Comparison of ENCODE assay signal across 20 cellular contexts in genomic region chr10:47282657-47283018, GRCh38. TPM values are rescaled to one million over a fixed set of nuclear protein-coding genes. Genes with fewer than 3 reads are reported as not detected.
A peak's percentile ranks its signal among the peaks of the same experiment; 100 is the strongest.
DNase-seq lines count a peak whose midpoint lies in the region; ATAC-seq and TF ChIP-seq lines count a peak whose summit lies in the region.
"Had no signal": no experiment of that assay in that cellular context is flagged by ENCODE, and none has a peak within 500 bp of the region (broad histone marks: within the 10 kb centered on the region; RNA-seq: fewer than 3 reads in every experiment).

No MANE protein-coding gene starts in this region.

- peak; percentile 56 for DNase-seq in activated effector memory CD4-positive, alpha-beta T cell treated with anti-CD3 and anti-CD28 coated beads, Interleukin-2, amount 50 U/mL, for 16 hours
- no peak for DNase-seq in activated effector memory CD4-positive, alpha-beta T cell treated with Interleukin-2 at 50 U/mL for 16 hours
- DNase-seq in coronary artery (ENCODE audit: low spot score) (peak; percentile 62), osteocyte (ENCODE audit: extremely low spot score, unreplicated experiment) (peak; percentile 48), hypothalamus (lab: John Stamatoyannopoulos, UW) (no peak), aorta (no peak), DMS114 treated with DMSO at 0.1 percent for 48 hours (lab: John Stamatoyannopoulos, UW; ENCODE audit: unreplicated experiment) (no peak)
- DNase-seq: ACHN; BE2C; C1 segment of cervical spinal cord; CD4-positive, CD25-positive, alpha-beta regulatory T cell; CD8-positive, alpha-beta memory T cell; COR-L47; DMS 273 treated with DMSO at 0.1 percent for 48 hours; GDM1; HCEC 1CT; IMR-90 had no signal

- peaks cover 18% of the 10 kb centered on the region for H3K27me3 Mint-ChIP-seq in osteocyte (ENCODE audit: unreplicated experiment)
- H3K27me3 Mint-ChIP-seq: CD4-positive, CD25-positive, alpha-beta regulatory T cell had no signal

- intact Hi-C loops in aorta (cut with DNase I), result no loop called here

- no peaks in the 10 kb centered on the region for H3K9me3 Mint-ChIP-seq in osteocyte (ENCODE audit: unreplicated experiment)
- H3K9me3 Mint-ChIP-seq: CD4-positive, CD25-positive, alpha-beta regulatory T cell; CD8-positive, alpha-beta memory T cell; GM23338 had no signal

- WGBS in aorta, 2 donors, result 95 to 96% methylated on average over 6 of the region's 6 CpGs

- H3K27ac Mint-ChIP-seq in osteocyte (ENCODE audit: unreplicated experiment), result no peak overlapping the region
- H3K27ac Mint-ChIP-seq: CD4-positive, CD25-positive, alpha-beta regulatory T cell; CD8-positive, alpha-beta memory T cell; GM23338 had no signal

- no peak overlapping the region for H3K27ac ChIP-seq in coronary artery
- H3K27ac ChIP-seq in aorta (ENCODE audit: low read depth in 1 of 2, low read length in 2 of 2), result no peak overlapping the region
- H3K27ac ChIP-seq: HL-60 had no signal

- no peaks in the 10 kb centered on the region for H3K4me1 ChIP-seq in aorta (ENCODE audit: control insufficient read depth in 1 of 2, insufficient read depth in 2 of 2, low read length in 2 of 2)

- no peaks in the 10 kb centered on the region for H3K27me3 ChIP-seq in aorta (ENCODE audit: control insufficient read depth in 1 of 2, insufficient read depth in 2 of 2, low read length in 1 of 2)
- H3K27me3 ChIP-seq: BE2C had no signal

- ATAC-seq in aorta (ENCODE audit: low FRiP score), result no peak
- ATAC-seq: GM23338 had no signal

- H3K4me3 Mint-ChIP-seq in osteocyte (ENCODE audit: unreplicated experiment), result no peak overlapping the region
- H3K4me3 Mint-ChIP-seq: CD4-positive, CD25-positive, alpha-beta regulatory T cell; GM23338 had no signal

- no peaks in the 10 kb centered on the region for H3K36me3 ChIP-seq in aorta (ENCODE audit: control insufficient read depth in 1 of 2, insufficient read depth in 2 of 2, low read length in 1 of 2)
- H3K36me3 ChIP-seq: BE2C had no signal

- no peaks in the 10 kb centered on the region for H3K4me1 Mint-ChIP-seq in osteocyte (ENCODE audit: unreplicated experiment)

- TF ChIP-seq CTCF in coronary artery (IDR thresholded peaks at IDR 0.05), result no peak
- no peak for TF ChIP-seq CTCF in osteocyte (IDR thresholded peaks at IDR 0.05)

- no peak overlapping the region for H3K4me3 ChIP-seq in coronary artery
- H3K4me3 ChIP-seq in aorta (ENCODE audit: low read length in 2 of 2), result no peak overlapping the region
- H3K4me3 ChIP-seq: GM23338 had no signal

- H3K36me3 Mint-ChIP-seq in osteocyte (ENCODE audit: unreplicated experiment), result no peaks in the 10 kb centered on the region
- H3K36me3 Mint-ChIP-seq: CD4-positive, CD25-positive, alpha-beta regulatory T cell; CD8-positive, alpha-beta memory T cell had no signal

- H3K9me3 ChIP-seq in aorta (ENCODE audit: control insufficient read depth, low read length), result no peaks in the 10 kb centered on the region
- H3K9me3 ChIP-seq: BE2C had no signal

RNA-seq across cellular contexts. Expression of gene GDF10, which starts 17.4 kb away (rescaled TPM):
- total RNA-seq in osteocyte, result not detected in 2 replicates
- 10 to 100 TPM in 1 of 2 donors, 1 to 10 TPM in 1; 3.8 to 27.5 TPM for total RNA-seq in aorta
- polyA plus RNA-seq in aorta, result under 1 TPM in 1 of 2 donors, not detected in 1; 0.10 TPM
- total RNA-seq: CD4-positive, CD25-positive, alpha-beta regulatory T cell; IMR-90 had no signal
- polyA plus RNA-seq: CD4-positive, CD25-positive, alpha-beta regulatory T cell; GM23338 had no signal

RNA-seq across cellular contexts. Expression of gene GDF2, which starts 39.6 kb away (rescaled TPM):
- total RNA-seq in osteocyte (not detected in 2 replicates), aorta (not detected)
- not detected for polyA plus RNA-seq in aorta
- total RNA-seq: CD4-positive, CD25-positive, alpha-beta regulatory T cell; CD8-positive, alpha-beta memory T cell; Daoy; GM23338 had no signal
- polyA plus RNA-seq: CD4-positive, CD25-positive, alpha-beta regulatory T cell; CD8-positive, alpha-beta memory T cell; GM23338; IMR-90 had no signal

Comparison
In these comparisons a context has a peak if more than half of its experiments do, and no peak if none do; other contexts are left out.
1. DNase-seq: peak in activated effector memory CD4-positive, alpha-beta T cell treated with anti-CD3 and anti-CD28 coated beads, Interleukin-2, amount 50 U/mL, for 16 hours (single experiment), coronary artery (single experiment) and osteocyte (single experiment); none in activated effector memory CD4-positive, alpha-beta T cell treated with Interleukin-2 at 50 U/mL for 16 hours (single experiment), hypothalamus (0 of 51), aorta (0 of 2) and DMS114 treated with DMSO at 0.1 percent for 48 hours (single experiment).